Comparison of ENCODE assay signal across 33 cellular contexts in the genomic region with DNA sequence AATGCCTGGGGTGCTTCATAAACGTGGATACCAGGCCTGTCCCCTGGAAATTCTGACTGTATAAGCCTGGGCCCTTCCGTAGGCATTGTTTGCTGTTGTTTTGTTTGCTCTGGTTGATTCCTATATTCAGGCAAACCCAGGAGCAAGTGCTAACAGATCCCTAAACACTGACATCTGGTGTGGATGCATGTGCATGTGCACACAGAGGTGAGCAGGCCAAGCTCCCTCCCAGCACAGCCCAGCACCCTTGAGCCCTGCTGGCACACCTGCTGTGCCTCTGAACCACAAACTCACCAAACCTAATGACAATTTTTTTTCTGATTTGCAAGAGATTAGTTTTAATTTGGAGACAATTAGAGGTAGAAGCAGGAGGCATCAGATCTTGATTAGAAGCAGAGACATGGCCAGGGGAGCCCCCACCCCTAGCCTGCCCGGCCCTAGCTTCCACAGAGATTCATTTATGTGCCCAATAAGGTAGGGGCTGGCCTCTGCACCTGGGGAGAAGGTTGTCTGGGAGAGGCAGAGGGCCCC. TPM values are rescaled to one million over a fixed set of nuclear protein-coding genes. Genes with fewer than 3 reads are reported as not detected.
DNase-seq lines count a peak whose midpoint lies in the region; ATAC-seq, FAIRE-seq and TF ChIP-seq lines count a peak whose summit lies in the region.
"Had no signal": no experiment of that assay in that cellular context is flagged by ENCODE, and none has a peak within 500 bp of the region (broad histone marks: within the 10 kb centered on the region; RNA-seq: fewer than 3 reads in every experiment).

No MANE protein-coding gene starts in this region.

- no peak overlapping the region for H4K5ac ChIP-seq in H1 (ENCODE audit: insufficient read length, low read depth, low read length)

- no peak overlapping the region for H3K18ac ChIP-seq in H1 (ENCODE audit: extremely low read depth, low read length)

- peak overlapping the region; percentile 23; the same call in 1 of the 2 replicates for H2BK20ac ChIP-seq in H1 (ENCODE audit: low read length)

- no peaks in the 10 kb centered on the region for H4K20me1 ChIP-seq in H1 (replicated peaks in 1 of 2; ENCODE audit: control insufficient read depth in 1 of 2, insufficient read depth in 2 of 2, low read length in 2 of 2)
- H4K20me1 ChIP-seq: BLaER1 treated with 17β-estradiol and CSF1 and Interleukin-3, amounts not matched to agents 10 nM and 100 nM had no signal

- no peak overlapping the region for H3K9ac ChIP-seq in H1 (replicated peaks in 1 of 4; ENCODE audit: extremely low read depth in 1 of 4, low read depth in 3 of 4, low read length in 3 of 4)
- H3K9ac ChIP-seq: BLaER1 treated with 17β-estradiol and CSF1 and Interleukin-3, amounts not matched to agents 10 nM and 100 nM had no signal

- CTCF ChIA-PET in H1 (lab: Charles Lee; ENCODE audit: partially characterized antibody), result interaction anchor here (0.7 to 3.0 kb wide), 4 partner anchors 15 to 301 kb away, joined by 3 to 18 read pairs (median 3); no protein-coding TSS in a partner anchor

- TF ChIP-seq POLR2A in H1 (IDR thresholded peaks at IDR 0.05; ENCODE audit: control extremely low read depth in 1 of 2, low read depth in 2 of 2, low read length in 2 of 2), result no peak
- TF ChIP-seq POLR2A in spleen (IDR thresholded peaks at IDR 0.05), result no peak

- H3K4me1 ChIP-seq in H1 (replicated peaks in 1 of 4; ENCODE audit: control insufficient read depth in 3 of 4, insufficient read depth in 4 of 4, low read length in 3 of 4) (peaks cover 12 to 32% (median 23%) of the 10 kb centered on the region in 4 experiments), spleen (peaks cover 0 to 3% (median 0%) of the 10 kb centered on the region in 6 donors)
- H3K4me1 ChIP-seq: psoas muscle, thyroid gland had no signal

- H3K27ac ChIP-seq in H1 (ENCODE audit: low read depth, low read length) (no peak overlapping the region), spleen (no peak overlapping the region)
- H3K27ac ChIP-seq: BLaER1 treated with 17β-estradiol and CSF1 and Interleukin-3, amounts not matched to agents 10 nM and 100 nM; psoas muscle; thyroid gland; vagina; VCaP had no signal

- H3K23ac ChIP-seq in H1 (ENCODE audit: insufficient read length), result no peak overlapping the region

- no peaks in the 10 kb centered on the region for H3K79me2 ChIP-seq in H1 (ENCODE audit: control insufficient read depth in 1 of 2, insufficient read depth in 2 of 2, low read length in 2 of 2)

- no peak overlapping the region for H3K14ac ChIP-seq in H1 (ENCODE audit: insufficient read length)

- H3K9me3 ChIP-seq in H1 (ENCODE audit: insufficient read depth in 2 of 2, low read depth in 1 of 2, low read length in 1 of 2) (no peaks in the 10 kb centered on the region), spleen (no peaks in the 10 kb centered on the region)
- H3K9me3 ChIP-seq: BLaER1 treated with 17β-estradiol and CSF1 and Interleukin-3, amounts not matched to agents 10 nM and 100 nM; psoas muscle; thyroid gland; vagina had no signal

- DNase-seq in DMS 273 treated with DMSO at 0.1 percent for 48 hours (lab: John Stamatoyannopoulos, UW), result peak; percentile 30
- DNase-seq in NCI-H1417 (lab: John Stamatoyannopoulos, UW), result peak in 2 of 3 experiments; percentile 86 to 94
- peak; percentile 85 for DNase-seq in NCI-H345 (lab: John Stamatoyannopoulos, UW)
- DNase-seq in H1 (ENCODE audit: low read depth in 1 of 2, low spot score in 2 of 2), result no peak
- no peak for DNase-seq in LoVo (ENCODE audit: low spot score)
- no peak for DNase-seq in spleen
- DNase-seq: activated CD4-positive, alpha-beta T cell treated with anti-CD3 and anti-CD28 coated beads, Interleukin-2, amount 10 ng/mL, durations not matched to agents 24 days and 14 days; activated CD8-positive, alpha-beta memory T cell treated with anti-CD3 and anti-CD28 coated beads for 24 hours; activated effector memory CD4-positive, alpha-beta T cell treated with Interleukin-2 at 50 U/mL for 16 hours; activated T-cell treated with anti-CD3 and anti-CD28 coated beads for 4 hours; amygdala; DND-41; GF-D8; GOT3; hippocampal formation; NCI-H1092 treated with DMSO at 0.1 percent for 48 hours; NCI-H526 treated with DMSO at 0.1 percent for 48 hours; psoas muscle; SHP77 treated with DMSO at 0.1 percent for 48 hours; stimulated activated CD4-positive, alpha-beta T cell treated with anti-CD3 and anti-CD28 coated beads, Interleukin-4, amount 100 ng/mL, for 24 hours; T1000; thyroid gland had no signal

- peak overlapping the region; percentile 59 for H2BK120ac ChIP-seq in H1 (replicated peaks; ENCODE audit: low read depth, low read length)

- no peak for ATAC-seq in GM19328 (IDR thresholded peaks at IDR 0.05; ENCODE audit: unreplicated experiment)
- ATAC-seq: activated naive CD4-positive, alpha-beta T cell treated with anti-CD3 and anti-CD28 coated beads, Interleukin-2, amount 50 U/mL, for 72 hours; K562; psoas muscle; sciatic nerve had no signal

- no peak overlapping the region for H3K4ac ChIP-seq in H1 (replicated peaks; ENCODE audit: insufficient read length, low read depth, low read length)

- H2BK15ac ChIP-seq in H1 (ENCODE audit: low read length), result no peak overlapping the region

- no peaks in the 10 kb centered on the region; the same call in 1 of the 2 replicates for H3K23me2 ChIP-seq in H1 (ENCODE audit: low read depth, low read length)

- TF ChIP-seq RAD21 in H1 (IDR thresholded peaks at IDR 0.05 in 1 of 2, conservative IDR thresholded peaks at IDR 0.05 in 1 of 2; ENCODE audit: low read depth in 2 of 2, low read length in 2 of 2), result no peak

- POLR2A ChIA-PET in H1 (lab: Charles Lee; ENCODE audit: partially characterized antibody), result no interaction called here

- no peak overlapping the region for H3K4me2 ChIP-seq in H1 (ENCODE audit: insufficient read depth in 1 of 2, low read depth in 2 of 2, low read length in 2 of 2)
- H3K4me2 ChIP-seq: BLaER1 treated with 17β-estradiol and CSF1 and Interleukin-3, amounts not matched to agents 10 nM and 100 nM had no signal

- no peak for TF ChIP-seq EP300 in H1 (IDR thresholded peaks at IDR 0.05; ENCODE audit: borderline replicate concordance in 1 of 2, low read depth in 2 of 2, low read length in 2 of 2)

- H3K4me3 ChIP-seq in H1 (ENCODE audit: extremely low read depth in 1 of 4, insufficient read depth in 2 of 4, low read depth in 3 of 4, low read length in 4 of 4) (no peak overlapping the region), spleen (no peak overlapping the region)
- H3K4me3 ChIP-seq: BLaER1 treated with 17β-estradiol and CSF1 and Interleukin-3, amounts not matched to agents 10 nM and 100 nM; K562; lung; psoas muscle; thyroid gland; vagina had no signal

- intact Hi-C loops in spleen (cut with DNase I; ENCODE audit: low total_unique reads), result no loop called here

- H4K8ac ChIP-seq in H1 (ENCODE audit: extremely low read depth, insufficient read depth, low read length), result no peak overlapping the region

- no peak overlapping the region for H2AK5ac ChIP-seq in H1 (ENCODE audit: low read depth, low read length)

- TF ChIP-seq CTCF in H1 (IDR thresholded peaks at IDR 0.05; ENCODE audit: control extremely low read depth in 1 of 3, insufficient read depth in 1 of 3, low read depth in 1 of 3, low read length in 3 of 3), result no peak
- no peak for TF ChIP-seq CTCF in spleen (IDR thresholded peaks at IDR 0.05 in 8 of 11, conservative IDR thresholded peaks at IDR 0.05 in 3 of 11)

- no peak overlapping the region for H4K91ac ChIP-seq in H1 (replicated peaks; ENCODE audit: insufficient read length, low read length)

- no peak overlapping the region for H3K56ac ChIP-seq in H1 (replicated peaks; ENCODE audit: insufficient read length, low read depth, low read length)

- 91% methylated on average over 3 of the region's 3 CpGs; no CpG with 5 or more reads in 1 of the 2 experiments for WGBS in H1 (ENCODE audit: extremely low coverage in 1 of 2, insufficient coverage in 1 of 2, insufficient read length in 1 of 2, insufficient replicate concordance in 2 of 2, low coverage in 1 of 2, low lambda C conversion rate in 2 of 2, missing lambda C conversion rate in 1 of 2), 2 experiments
- WGBS in spleen, 5 donors, result 54 to 77% (median 68%) methylated on average over 3 of the region's 3 CpGs

- no peak overlapping the region for H2BK5ac ChIP-seq in H1 (ENCODE audit: low read depth, low read length)

- peak overlapping the region; percentile 22; the same call in 1 of the 2 replicates for H2BK12ac ChIP-seq in H1 (ENCODE audit: low read depth, low read length)

- H2AFZ ChIP-seq in H1 (ENCODE audit: low read length), result no peak overlapping the region

- H3K36me3 ChIP-seq in H1 (ENCODE audit: control insufficient read depth in 2 of 4, insufficient read depth in 4 of 4, low read length in 3 of 4) (no peaks in the 10 kb centered on the region), spleen (no peaks in the 10 kb centered on the region)
- H3K36me3 ChIP-seq: BLaER1 treated with 17β-estradiol and CSF1 and Interleukin-3, amounts not matched to agents 10 nM and 100 nM; thyroid gland; vagina had no signal

- FAIRE-seq in H1 (lab: Jason Lieb, UNC), result no peak
- FAIRE-seq: endothelial cell of umbilical vein, K562, RCC 7860 had no signal

- H3K27me3 ChIP-seq in H1 (replicated peaks in 1 of 4; ENCODE audit: control insufficient read depth in 3 of 4, extremely low read depth in 1 of 4, insufficient read depth in 3 of 4, low read length in 3 of 4), result peaks cover 0 to 7% (median 2%) of the 10 kb centered on the region in 4 experiments; a peak in 3 of 7 replicates
- H3K27me3 ChIP-seq in spleen (replicated peaks in 1 of 7), result peaks cover 0 to 61% (median 13%) of the 10 kb centered on the region in 7 donors
- H3K27me3 ChIP-seq: thyroid gland, vagina had no signal

- H3K79me1 ChIP-seq in H1 (ENCODE audit: low read depth, low read length), result no peaks in the 10 kb centered on the region

TF ChIP-seq in H1, 55 proteins besides CTCF, POLR2A, EP300 and RAD21 (continues in another document):
- TF ChIP-seq CTBP2 (IDR thresholded peaks at IDR 0.05; ENCODE audit: borderline replicate concordance, insufficient read depth, insufficient read length, low read length), result no peak
- no peak for TF ChIP-seq KDM5A (IDR thresholded peaks at IDR 0.05; ENCODE audit: low read length)
- no peak for TF ChIP-seq CBX8 (IDR thresholded peaks at IDR 0.05; ENCODE audit: borderline replicate concordance, low read depth, low read length)

RNA-seq across cellular contexts. Expression of gene TMEM132E, which starts 40.4 kb away (rescaled TPM):
- total RNA-seq in H1 (2021; fragmentation: NEBNext Ultra II Directional; extraction: Animal tissue kit (Norgen Biotek cat#: 25700)), result 0.31 and 0.45 TPM in 2 replicates
- polyA plus RNA-seq in H1 (2011; rRNA removed), result 0.60 and 0.67 TPM in 2 replicates
- 0.35 TPM for polyA plus RNA-seq in H1 (2011; cell fraction: cytosol; rRNA removed)
- 2.6 TPM for polyA plus RNA-seq in H1 (2011; cell fraction: nucleus; rRNA removed)
- 0.18 to 0.65 TPM (median 0.55 TPM) in 4 replicates for polyA plus RNA-seq in H1 (2012, experiment 1 of 2)
- 0.26 TPM for polyA plus RNA-seq in H1 (2012, experiment 2 of 2)
- 0.32 TPM for polyA plus RNA-seq in H1 (2013, experiment 1 of 2)
- 0.17 TPM for polyA plus RNA-seq in H1 (2013, experiment 2 of 2)
- polyA minus RNA-seq in H1 (2011; rRNA and poly(A)+ RNA removed), result 0.24 and 0.69 TPM in 2 replicates
- 0.22 TPM for polyA minus RNA-seq in H1 (2011; cell fraction: cytosol; rRNA and poly(A)+ RNA removed)
- 0.40 TPM for polyA minus RNA-seq in H1 (2011; cell fraction: nucleus; rRNA and poly(A)+ RNA removed)
- under 1 TPM; 0.09 to 0.79 (median 0.28) TPM for total RNA-seq in spleen
- polyA plus RNA-seq in spleen, result under 1 TPM; 0.09 to 0.22 (median 0.17) TPM
- total RNA-seq: activated CD4-positive, alpha-beta T cell treated with anti-CD3 and anti-CD28 coated beads, Interleukin-2, amount 10 ng/mL, durations not matched to agents 24 days and 14 days; activated naive CD4-positive, alpha-beta T cell treated with anti-CD3 and anti-CD28 coated beads, Interleukin-2, amount 50 U/mL, for 72 hours; endothelial cell of umbilical vein; fibroblast of lung; K562; vagina had no signal
- polyA plus RNA-seq: endothelial cell of umbilical vein, fibroblast of lung, K562 had no signal

Comparison
In these comparisons a context has a peak if more than half of its experiments do, and no peak if none do; other contexts are left out.
1. DNase-seq: peak in DMS 273 treated with DMSO at 0.1 percent for 48 hours (single experiment), NCI-H1417 (2 of 3) and NCI-H345 (single experiment); none in H1 (0 of 2), LoVo (single experiment) and spleen (single experiment).